ENCODE assay signal across 1 cellular context in the genomic region with DNA sequence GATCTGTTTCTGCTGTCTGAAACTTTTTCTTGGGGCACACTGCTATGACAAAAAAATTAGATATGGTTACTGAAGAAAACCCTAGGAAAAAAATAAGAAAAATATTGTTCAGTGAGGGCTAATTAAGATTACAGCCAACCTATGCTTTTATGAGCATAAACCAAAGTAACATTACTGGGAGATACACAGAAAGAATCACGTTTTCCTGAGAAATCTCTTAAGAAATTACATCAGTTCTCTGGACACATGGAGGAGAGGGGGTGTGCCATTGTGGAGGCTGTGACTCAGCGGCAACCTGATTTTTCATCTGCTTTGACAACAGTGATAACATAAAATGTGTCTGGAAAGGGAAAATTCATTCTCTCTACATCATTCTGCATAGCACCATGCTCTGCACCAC.
TF ChIP-seq lines count a peak whose summit lies in the region.

No MANE protein-coding gene starts in this region.

TF ChIP-seq in K562, 482 proteins besides CTCF, POLR2A, EP300 and RAD21 (continued from another document):
- TF ChIP-seq, protein P1, sequence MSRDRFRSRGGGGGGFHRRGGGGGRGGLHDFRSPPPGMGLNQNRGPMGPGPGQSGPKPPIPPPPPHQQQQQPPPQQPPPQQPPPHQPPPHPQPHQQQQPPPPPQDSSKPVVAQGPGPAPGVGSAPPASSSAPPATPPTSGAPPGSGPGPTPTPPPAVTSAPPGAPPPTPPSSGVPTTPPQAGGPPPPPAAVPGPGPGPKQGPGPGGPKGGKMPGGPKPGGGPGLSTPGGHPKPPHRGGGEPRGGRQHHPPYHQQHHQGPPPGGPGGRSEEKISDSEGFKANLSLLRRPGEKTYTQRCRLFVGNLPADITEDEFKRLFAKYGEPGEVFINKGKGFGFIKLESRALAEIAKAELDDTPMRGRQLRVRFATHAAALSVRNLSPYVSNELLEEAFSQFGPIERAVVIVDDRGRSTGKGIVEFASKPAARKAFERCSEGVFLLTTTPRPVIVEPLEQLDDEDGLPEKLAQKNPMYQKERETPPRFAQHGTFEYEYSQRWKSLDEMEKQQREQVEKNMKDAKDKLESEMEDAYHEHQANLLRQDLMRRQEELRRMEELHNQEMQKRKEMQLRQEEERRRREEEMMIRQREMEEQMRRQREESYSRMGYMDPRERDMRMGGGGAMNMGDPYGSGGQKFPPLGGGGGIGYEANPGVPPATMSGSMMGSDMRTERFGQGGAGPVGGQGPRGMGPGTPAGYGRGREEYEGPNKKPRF (IDR thresholded peaks at IDR 0.05; ENCODE audit: low read depth, low read length), result no peak
TF ChIP-seq in K562: peak in this region for 36.
